Comparison of ENCODE assay signal across 20 cellular contexts in genomic region chr5:57754616-57755015, GRCh38.
DNase-seq lines count a peak whose midpoint lies in the region; FAIRE-seq and TF ChIP-seq lines count a peak whose summit lies in the region.
"Had no signal": no experiment of that assay in that cellular context is flagged by ENCODE, and none has a peak within 500 bp of the region (broad histone marks: within the 10 kb centered on the region; RNA-seq: fewer than 3 reads in every experiment).

No MANE protein-coding gene starts in this region.

- FAIRE-seq in D721Med (lab: Jason Lieb, UNC): no peak
- FAIRE-seq: GM12891 had no signal

- H3K4me1 ChIP-seq in ACC112 (ENCODE audit: control insufficient read depth, insufficient read depth, low read length, unreplicated experiment) (peaks cover 4% of the 10 kb centered on the region), smooth muscle cell (ENCODE audit: low read depth) (no peaks in the 10 kb centered on the region)
- H3K4me1 ChIP-seq: Peyer's patch had no signal

- H3K4me3 ChIP-seq in ACC112 (ENCODE audit: low read depth, low read length) (no peak overlapping the region), smooth muscle cell (no peak overlapping the region)
- H3K4me3 ChIP-seq: Peyer's patch had no signal

- H3F3A ChIP-seq in smooth muscle cell (ENCODE audit: low read depth): no peaks in the 10 kb centered on the region

- no peaks in the 10 kb centered on the region for H3K27me3 ChIP-seq in ACC112 (ENCODE audit: insufficient read depth, low read length)
- no peaks in the 10 kb centered on the region for H3K27me3 ChIP-seq in smooth muscle cell (ENCODE audit: low read depth)
- H3K27me3 ChIP-seq: Peyer's patch had no signal

- no peak overlapping the region for H2AFZ ChIP-seq in ACC112 (ENCODE audit: low read length, unreplicated experiment)
- H2AFZ ChIP-seq in smooth muscle cell (ENCODE audit: low read depth): no peak overlapping the region

- TF ChIP-seq CTCF in smooth muscle cell (IDR thresholded peaks at IDR 0.05; ENCODE audit: borderline replicate concordance, insufficient read depth, poor library complexity, severe bottlenecking) (no peak), D721Med (IDR thresholded peaks at IDR 0.05; ENCODE audit: insufficient read depth, missing control alignments) (no peak)

- peak; percentile 65 for DNase-seq in LHCN-M2 (ENCODE audit: low read depth)
- DNase-seq in caudate nucleus (lab: John Stamatoyannopoulos, UW): peak in 1 of 61 donors; percentile 44
- DNase-seq in iris pigment epithelial cell (ENCODE audit: low read depth): peak; percentile 76
- DNase-seq in HEK293T (ENCODE audit: extremely low spot score): no peak
- no peak for DNase-seq in smooth muscle cell (lab: John Stamatoyannopoulos, UW; ENCODE audit: unreplicated experiment)
- no peak for DNase-seq in NCI-H2227 (lab: John Stamatoyannopoulos, UW; ENCODE audit: unreplicated experiment)
- no peak for DNase-seq in D721Med (ENCODE audit: insufficient read length, low spot score)
- DNase-seq: 8988T; CD4-positive, alpha-beta T cell; EL; GOT3; HFFc6; KBM-7; NCI-H1436; NCI-H1930; NCI-H526; Peyer's patch; Right ventricle myocardium superior had no signal

- H3K36me3 ChIP-seq in ACC112 (ENCODE audit: insufficient read depth, low read length): no peaks in the 10 kb centered on the region
- no peaks in the 10 kb centered on the region for H3K36me3 ChIP-seq in smooth muscle cell (ENCODE audit: low read depth)
- H3K36me3 ChIP-seq: Peyer's patch had no signal

- no peak overlapping the region for H3K9ac ChIP-seq in smooth muscle cell (ENCODE audit: low read depth)

- H3K79me2 ChIP-seq in ACC112 (ENCODE audit: control insufficient read depth, insufficient read depth, low read length, unreplicated experiment) (no peaks in the 10 kb centered on the region), smooth muscle cell (ENCODE audit: low read depth) (no peaks in the 10 kb centered on the region)

- CTCF ChIA-PET in HEK293T (lab: Yijun Ruan, JAX): no interaction called here

- no peaks in the 10 kb centered on the region for H3K9me3 ChIP-seq in smooth muscle cell (replicated peaks; ENCODE audit: low read depth)
- H3K9me3 ChIP-seq: Peyer's patch had no signal

- H3K4me2 ChIP-seq in smooth muscle cell: no peak overlapping the region

- POLR2A ChIA-PET in HEK293T (lab: Yijun Ruan, JAX): no interaction called here

- H4K20me1 ChIP-seq in smooth muscle cell (ENCODE audit: low read depth): no peaks in the 10 kb centered on the region

- H3K27ac ChIP-seq in ACC112 (ENCODE audit: low read depth, low read length): 0 out of 2 replicates have a peak overlapping the region, but pooled peaks have one; percentile 2
- peak overlapping the region; percentile 60 for H3K27ac ChIP-seq in caudate nucleus (ENCODE audit: low read depth, low read length)
- H3K27ac ChIP-seq in smooth muscle cell (ENCODE audit: low read depth): no peak overlapping the region
- H3K27ac ChIP-seq: Peyer's patch had no signal

TF ChIP-seq in HEK293T, 16 proteins besides CTCF, POLR2A, EP300 and RAD21:
- TF ChIP-seq ZNF384 (IDR thresholded peaks at IDR 0.05): no peak
- TF ChIP-seq FOXA1 (IDR thresholded peaks at IDR 0.05): no peak
- TF ChIP-seq FOXK2 (IDR thresholded peaks at IDR 0.05): no peak
- no peak for TF ChIP-seq BHLHE40 (IDR thresholded peaks at IDR 0.05; ENCODE audit: borderline replicate concordance)
- TF ChIP-seq SP1 (IDR thresholded peaks at IDR 0.05): no peak
- TF ChIP-seq SUZ12 (IDR thresholded peaks at IDR 0.05): no peak
- TF ChIP-seq CTBP1 (IDR thresholded peaks at IDR 0.05; ENCODE audit: borderline replicate concordance): no peak
- no peak for TF ChIP-seq NFRKB (IDR thresholded peaks at IDR 0.05)
- TF ChIP-seq PKNOX1 (IDR thresholded peaks at IDR 0.05): no peak
- no peak for TF ChIP-seq HDGF (IDR thresholded peaks at IDR 0.05; ENCODE audit: borderline replicate concordance)
- no peak for TF ChIP-seq ARNT (IDR thresholded peaks at IDR 0.05)
- no peak for TF ChIP-seq FOXM1 (IDR thresholded peaks at IDR 0.05; ENCODE audit: borderline replicate concordance)
- no peak for TF ChIP-seq ELF4 (IDR thresholded peaks at IDR 0.05)
- no peak for TF ChIP-seq L3MBTL2 (conservative IDR thresholded peaks at IDR 0.05)
- no peak for TF ChIP-seq LEF1 (IDR thresholded peaks at IDR 0.05; ENCODE audit: borderline replicate concordance)

Comparison
In these comparisons a context has a peak if more than half of its experiments do, and no peak if none do; other contexts are left out.
1. DNase-seq: peak in LHCN-M2 (single experiment) and iris pigment epithelial cell (single experiment); none in HEK293T (single experiment), smooth muscle cell (single experiment), NCI-H2227 (single experiment) and D721Med (single experiment).